In the genomic region with DNA sequence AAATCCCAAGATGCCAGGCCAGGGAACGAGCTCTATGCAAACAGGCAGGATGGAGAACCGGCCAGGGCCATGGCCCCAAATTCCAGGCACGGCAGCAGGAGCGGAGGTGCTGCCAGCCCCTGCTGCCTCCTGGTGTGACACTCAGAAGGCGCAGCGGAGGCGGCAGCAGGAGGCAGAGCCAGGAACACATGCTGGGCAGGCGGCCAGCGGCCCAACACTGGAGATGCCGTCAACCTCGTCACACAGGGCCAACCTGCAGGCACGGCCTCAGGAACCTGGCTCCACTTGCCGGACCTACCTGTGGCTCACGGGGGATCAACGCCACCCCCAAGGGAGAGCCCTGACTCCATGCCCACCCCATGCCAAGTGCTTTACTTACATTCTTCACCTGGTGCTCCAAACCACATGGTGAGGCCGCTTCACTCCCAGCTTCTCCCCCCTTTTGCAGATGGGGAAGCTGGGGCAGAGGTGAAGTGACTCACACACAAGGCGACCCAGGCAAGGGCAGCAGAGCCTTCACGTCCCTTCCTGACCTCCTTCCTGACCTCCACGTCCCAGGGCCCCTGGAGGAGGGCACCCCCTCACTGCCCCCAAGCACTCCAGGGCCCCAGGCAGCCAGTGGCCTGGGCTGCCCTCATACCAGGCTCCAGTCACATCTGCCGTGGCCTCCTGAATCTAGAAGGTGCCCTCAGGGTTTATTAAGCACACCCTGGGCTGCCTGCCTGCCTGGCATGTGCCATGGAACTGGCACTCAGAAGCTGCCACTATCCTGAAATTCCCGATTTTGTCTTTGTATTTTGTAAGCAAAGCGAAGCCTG, we compare ENCODE assay signal across 14 cellular contexts. TPM values are rescaled to one million over a fixed set of nuclear protein-coding genes. Genes with fewer than 3 reads are reported as not detected.
A peak's percentile ranks its signal among the peaks of the same experiment; 100 is the strongest.
DNase-seq lines count a peak whose midpoint lies in the region; ATAC-seq, FAIRE-seq and TF ChIP-seq lines count a peak whose summit lies in the region.
"Had no signal": no experiment of that assay in that cellular context is flagged by ENCODE, and none has a peak within 500 bp of the region (broad histone marks: within the 10 kb centered on the region; RNA-seq: fewer than 3 reads in every experiment).

No MANE protein-coding gene starts in this region.

- H3K27me3 ChIP-seq in astrocyte (ENCODE audit: insufficient read depth, low read length) = no peaks in the 10 kb centered on the region
- H3K27me3 ChIP-seq in heart left ventricle = no peaks in the 10 kb centered on the region
- no peaks in the 10 kb centered on the region for H3K27me3 ChIP-seq in neuronal stem cell (ENCODE audit: control insufficient read depth in 3 of 3, insufficient read depth in 3 of 3, low read depth in 1 of 3, low read length in 3 of 3)
- H3K27me3 ChIP-seq: cardiac muscle cell, neutrophil had no signal

- H2BK15ac ChIP-seq in neuronal stem cell (ENCODE audit: low read length) = no peak overlapping the region

- peaks cover 3% of the 10 kb centered on the region for H4K20me1 ChIP-seq in astrocyte (ENCODE audit: insufficient read depth, low read length)

- H3K4me1 ChIP-seq in astrocyte (ENCODE audit: insufficient read depth, low read length) = peaks cover 6% of the 10 kb centered on the region
- H3K4me1 ChIP-seq in heart left ventricle = peaks cover 0 to 7% (median 0%) of the 10 kb centered on the region in 12 donors
- peaks cover 3 to 5% of the 10 kb centered on the region in 2 donors for H3K4me1 ChIP-seq in neuronal stem cell (ENCODE audit: control insufficient read depth in 2 of 2, insufficient read depth in 1 of 2, low read depth in 1 of 2, low read length in 2 of 2)

- no peak for TF ChIP-seq POLR2A in heart left ventricle (IDR thresholded peaks at IDR 0.05)

- peak; percentile 65 to 86 (median 82) for ATAC-seq in heart left ventricle

- H3K4me3 ChIP-seq in astrocyte (ENCODE audit: insufficient read depth, low read depth, low read length) (no peak overlapping the region), heart left ventricle (peak overlapping the region in 4 of 12 donors; percentile 23 to 39 (median 33)), neuronal stem cell (ENCODE audit: low read length in 2 of 2) (no peak overlapping the region)
- H3K4me3 ChIP-seq: cardiac muscle cell had no signal

- H3K4me3 Mint-ChIP-seq in astrocyte (ENCODE audit: unreplicated experiment) = no peak overlapping the region
- H3K4me3 Mint-ChIP-seq: activated CD4-positive, alpha-beta memory T cell treated with anti-CD3 and anti-CD28 coated beads for 36 hours had no signal

- no peak overlapping the region for H3K27ac Mint-ChIP-seq in astrocyte (ENCODE audit: unreplicated experiment)
- H3K27ac Mint-ChIP-seq: activated CD4-positive, alpha-beta memory T cell treated with anti-CD3 and anti-CD28 coated beads for 36 hours had no signal

- H3K79me1 ChIP-seq in neuronal stem cell (ENCODE audit: low read depth, low read length) = no peaks in the 10 kb centered on the region

- H3K4me2 ChIP-seq in astrocyte (ENCODE audit: low read length) (peak overlapping the region; percentile 48), neuronal stem cell (ENCODE audit: insufficient read depth, low read length, poor library complexity, severe bottlenecking) (no peak overlapping the region)

- H3K9me3 ChIP-seq in astrocyte (ENCODE audit: insufficient read depth, low read depth, low read length) (no peaks in the 10 kb centered on the region), heart left ventricle (no peaks in the 10 kb centered on the region), neuronal stem cell (replicated peaks in 1 of 2; ENCODE audit: control insufficient read depth in 2 of 2, insufficient read depth in 1 of 2, low read depth in 1 of 2, low read length in 2 of 2) (no peaks in the 10 kb centered on the region)
- H3K9me3 ChIP-seq: neutrophil had no signal

- H3K27me3 Mint-ChIP-seq in astrocyte (ENCODE audit: low read depth, unreplicated experiment) = no peaks in the 10 kb centered on the region
- H3K27me3 Mint-ChIP-seq: activated CD4-positive, alpha-beta memory T cell treated with anti-CD3 and anti-CD28 coated beads for 36 hours had no signal

- H3K18ac ChIP-seq in neuronal stem cell (ENCODE audit: low read length) = peak overlapping the region; percentile 52

- no peaks in the 10 kb centered on the region for H3K36me3 Mint-ChIP-seq in astrocyte (ENCODE audit: low read depth, unreplicated experiment)

- no peak overlapping the region for H2BK12ac ChIP-seq in neuronal stem cell (ENCODE audit: low read length)

- H2BK5ac ChIP-seq in neuronal stem cell (ENCODE audit: low read length) = no peak overlapping the region

- peak overlapping the region; percentile 35 for H3K23ac ChIP-seq in neuronal stem cell (ENCODE audit: low read depth, low read length, poor library complexity)

- no peaks in the 10 kb centered on the region for H3K4me1 Mint-ChIP-seq in astrocyte (ENCODE audit: low read depth, unreplicated experiment)

- no peak; the same call in 1 of the 2 replicates for TF ChIP-seq CTCF in C4-2B (conservative IDR thresholded peaks at IDR 0.05)
- no peak for TF ChIP-seq CTCF in astrocyte (IDR thresholded peaks at IDR 0.05; ENCODE audit: insufficient read depth, low read depth, low read length)
- no peak for TF ChIP-seq CTCF in heart left ventricle (IDR thresholded peaks at IDR 0.05)
- TF ChIP-seq CTCF in GM20000 (IDR thresholded peaks at IDR 0.05; ENCODE audit: extremely low read depth, missing control alignments) = no peak

- H4K91ac ChIP-seq in neuronal stem cell (ENCODE audit: low read depth, low read length, poor library complexity) = no peak overlapping the region

- no peak overlapping the region for H2BK120ac ChIP-seq in neuronal stem cell (ENCODE audit: low read depth, low read length)

- no peaks in the 10 kb centered on the region for H3K9me3 Mint-ChIP-seq in astrocyte (ENCODE audit: unreplicated experiment)
- H3K9me3 Mint-ChIP-seq: activated CD4-positive, alpha-beta memory T cell treated with anti-CD3 and anti-CD28 coated beads for 36 hours had no signal

- H2AK5ac ChIP-seq in neuronal stem cell (ENCODE audit: low read depth, low read length) = peak overlapping the region; percentile 83

- H3K14ac ChIP-seq in neuronal stem cell (ENCODE audit: low read length) = peak overlapping the region; percentile 72

- H3K36me3 ChIP-seq in astrocyte (ENCODE audit: insufficient read depth, low read length) (no peaks in the 10 kb centered on the region), heart left ventricle (no peaks in the 10 kb centered on the region), neuronal stem cell (replicated peaks in 1 of 2; ENCODE audit: control insufficient read depth in 2 of 2, insufficient read depth in 2 of 2, low read length in 2 of 2) (no peaks in the 10 kb centered on the region)
- H3K36me3 ChIP-seq: cardiac muscle cell, neutrophil had no signal

- H3K4ac ChIP-seq in neuronal stem cell (ENCODE audit: low read length) = peak overlapping the region; percentile 17

- no peak for DNase-seq in astrocyte (ENCODE audit: low read depth)
- peak in 4 of 5 donors; percentile 26 to 63 (median 52) for DNase-seq in heart left ventricle
- no peak for DNase-seq in neuronal stem cell (ENCODE audit: low spot score)
- no peak for DNase-seq in DMS53 (lab: John Stamatoyannopoulos, UW)
- no peak for DNase-seq in NCI-H187 treated with DMSO at 0.1 percent for 48 hours (lab: John Stamatoyannopoulos, UW)
- no peak for DNase-seq in activated gamma-delta T cell (lab: John Stamatoyannopoulos, UW)
- no peak for DNase-seq in GM20000 (ENCODE audit: low spot score)
- DNase-seq: activated CD4-positive, alpha-beta memory T cell treated with anti-CD3 and anti-CD28 coated beads for 36 hours; activated gamma-delta T cell treated with Interleukin-2 at 50 U/mL for 16 hours; NCI-H510A; RPMI8226 had no signal

- no peak overlapping the region for H3K9ac ChIP-seq in astrocyte (ENCODE audit: low read length)
- no peak overlapping the region for H3K9ac ChIP-seq in neuronal stem cell (ENCODE audit: low read depth, low read length, poor library complexity)

- H2AFZ ChIP-seq in astrocyte (ENCODE audit: low read depth, low read length) = no peak overlapping the region
- H2AFZ ChIP-seq in neuronal stem cell (ENCODE audit: low read length) = no peak overlapping the region

- H3K27ac ChIP-seq in C4-2B (peak overlapping the region; percentile 70), astrocyte (ENCODE audit: low read depth, low read length) (no peak overlapping the region), heart left ventricle (no peak overlapping the region), neuronal stem cell (replicated peaks; ENCODE audit: low read length) (no peak overlapping the region)
- H3K27ac ChIP-seq: cardiac muscle cell, neutrophil had no signal

- 74 to 85% (median 83%) methylated on average over 16 to 22 of the region's 22 CpGs for WGBS in heart left ventricle, 4 donors
- no CpG with 5 or more reads among the region's 22 CpGs for WGBS in neuronal stem cell (ENCODE audit: extremely low coverage in 2 of 2, insufficient read length in 2 of 2, insufficient replicate concordance in 1 of 2), 2 donors

- H4K8ac ChIP-seq in neuronal stem cell (ENCODE audit: low read depth, low read length) = no peak overlapping the region

- H3K79me2 ChIP-seq in astrocyte (ENCODE audit: insufficient read depth, low read length) = no peaks in the 10 kb centered on the region

- FAIRE-seq in astrocyte (lab: Jason Lieb, UNC) = no peak

- intact Hi-C loops in heart left ventricle (cut with DNase I) = no loop called here

RNA-seq across cellular contexts. Expression of a gene that starts 43.5 kb away (rescaled TPM):
- total RNA-seq in astrocyte (7.7 and 7.9 TPM in 2 replicates), heart left ventricle (1 to 10 TPM in 8 of 9 donors, under 1 TPM in 1; 1.00 to 3.9 (median 1.4) TPM)
- polyA plus RNA-seq in heart left ventricle = under 1 TPM; 0.34 to 0.91 TPM
- polyA plus RNA-seq in neuronal stem cell (2013, experiment 1 of 2) = 3.7 TPM
- polyA plus RNA-seq in neuronal stem cell (2013, experiment 2 of 2) = 3.4 TPM

Comparison
In these comparisons a context has a peak if more than half of its experiments do, and no peak if none do; other contexts are left out.
1. DNase-seq: peak in heart left ventricle (4 of 5); none in astrocyte (single experiment), neuronal stem cell (single experiment), DMS53 (single experiment), NCI-H187 treated with DMSO at 0.1 percent for 48 hours (single experiment), activated gamma-delta T cell (single experiment) and GM20000 (single experiment).